Comparison of ENCODE assay signal across 20 cellular contexts in the genomic region with DNA sequence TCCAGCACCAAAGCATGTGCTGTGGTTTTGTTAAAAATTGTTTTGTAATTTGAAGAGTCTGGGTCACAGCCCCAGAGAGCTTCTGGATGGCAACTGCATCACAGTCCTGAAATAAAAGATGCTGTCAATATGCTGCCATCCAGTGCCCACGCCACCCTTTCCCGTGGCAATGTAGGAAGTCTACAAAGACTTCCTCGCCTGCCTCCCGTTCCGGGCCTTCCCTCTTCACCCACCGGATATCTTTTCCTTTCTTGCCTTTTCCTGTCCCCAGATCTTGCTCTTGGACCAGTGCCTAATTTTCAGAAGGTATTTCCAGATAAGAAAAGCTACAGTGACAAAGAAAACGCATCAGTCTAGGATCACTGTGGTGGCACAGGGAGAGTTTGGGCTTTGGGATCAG.
A peak's percentile ranks its signal among the peaks of the same experiment; 100 is the strongest.
DNase-seq lines count a peak whose midpoint lies in the region; ATAC-seq and TF ChIP-seq lines count a peak whose summit lies in the region.
"Had no signal": no experiment of that assay in that cellular context is flagged by ENCODE, and none has a peak within 500 bp of the region (broad histone marks: within the 10 kb centered on the region; RNA-seq: fewer than 3 reads in every experiment).

No MANE protein-coding gene starts in this region.

- H3K27me3 ChIP-seq in heart right ventricle (no peaks in the 10 kb centered on the region), right atrium auricular region (no peaks in the 10 kb centered on the region), psoas muscle (ENCODE audit: insufficient read depth in 3 of 3, low read length in 2 of 3) (no peaks in the 10 kb centered on the region), tibial artery (no peaks in the 10 kb centered on the region), A673 (replicated peaks; ENCODE audit: insufficient read depth, low read depth, low read length, poor library complexity) (no peaks in the 10 kb centered on the region)

- H3K4me3 ChIP-seq in heart right ventricle (no peak overlapping the region), right atrium auricular region (no peak overlapping the region), psoas muscle (no peak overlapping the region), tibial artery (no peak overlapping the region), A673 (ENCODE audit: low read depth, low read length, poor library complexity, severe bottlenecking) (no peak overlapping the region)

- TF ChIP-seq CTCF in heart right ventricle (IDR thresholded peaks at IDR 0.05), result peak in 1 of 9 donors; percentile 14
- TF ChIP-seq CTCF in right atrium auricular region (IDR thresholded peaks at IDR 0.05), result no peak
- TF ChIP-seq CTCF in psoas muscle (IDR thresholded peaks at IDR 0.05), result no peak
- no peak for TF ChIP-seq CTCF in tibial artery (IDR thresholded peaks at IDR 0.05)
- TF ChIP-seq CTCF in A673 (conservative IDR thresholded peaks at IDR 0.05; ENCODE audit: low read depth, low read length), result no peak

- H3K4me1 ChIP-seq in heart right ventricle, result peaks cover 10 to 53% (median 30%) of the 10 kb centered on the region in 9 donors
- H3K4me1 ChIP-seq in right atrium auricular region, result peaks cover 0 to 55% of the 10 kb centered on the region in 2 donors
- no peaks in the 10 kb centered on the region for H3K4me1 ChIP-seq in psoas muscle
- H3K4me1 ChIP-seq in tibial artery, result peaks cover 0 to 84% (median 25%) of the 10 kb centered on the region in 4 donors
- H3K4me1 ChIP-seq in A673 (ENCODE audit: insufficient read depth, low read length, poor library complexity, severe bottlenecking), result peaks cover 6% of the 10 kb centered on the region

- intact Hi-C loops in heart right ventricle (cut with DNase I), result no loop called here
- intact Hi-C loops in cardiac septum (cut with DNase I), result no loop called here
- intact Hi-C loops in psoas muscle (cut with DNase I), result no loop called here
- intact Hi-C loops in tibial artery (cut with DNase I; ENCODE audit: low total_unique reads), result no loop called here
- intact Hi-C loops in A673 (cut with micrococcal nuclease; ENCODE audit: unreplicated experiment), result no loop called here

- H3K36me3 ChIP-seq in heart right ventricle (no peaks in the 10 kb centered on the region), right atrium auricular region (no peaks in the 10 kb centered on the region), psoas muscle (ENCODE audit: insufficient read depth in 1 of 2, low read depth in 1 of 2) (no peaks in the 10 kb centered on the region), tibial artery (no peaks in the 10 kb centered on the region), A673 (ENCODE audit: insufficient read depth, low read length, poor library complexity, severe bottlenecking) (no peaks in the 10 kb centered on the region)

- H3K9me3 ChIP-seq in heart right ventricle, result no peaks in the 10 kb centered on the region
- H3K9me3 ChIP-seq in right atrium auricular region, result no peaks in the 10 kb centered on the region
- H3K9me3 ChIP-seq in psoas muscle, result no peaks in the 10 kb centered on the region
- H3K9me3 ChIP-seq in tibial artery, result no peaks in the 10 kb centered on the region
- H3K9me3 ChIP-seq in A673 (ENCODE audit: low read depth, low read length, poor library complexity, severe bottlenecking), result no peaks in the 10 kb centered on the region

- WGBS in heart right ventricle, 2 donors, result 37 to 43% methylated on average over 7 of the region's 7 CpGs
- 50 to 64% (median 63%) methylated on average over 7 of the region's 7 CpGs for WGBS in psoas muscle, 3 donors

- H3K27ac ChIP-seq in heart right ventricle (peak overlapping the region in 7 of 10 donors; percentile 26 to 82 (median 66)), right atrium auricular region (peak overlapping the region; percentile 74 to 85), psoas muscle (no peak overlapping the region), tibial artery (peak overlapping the region; percentile 65 to 71), A673 (ENCODE audit: low read depth, low read length, poor library complexity, severe bottlenecking) (no peak overlapping the region)

- DNase-seq in heart right ventricle, result no peak
- DNase-seq in cardiac septum (ENCODE audit: low spot score), result no peak
- peak; percentile 61 for DNase-seq in right atrium auricular region (ENCODE audit: low spot score)
- DNase-seq in psoas muscle, result no peak
- no peak for DNase-seq in tibial artery
- DNase-seq in NCI-H226, result no peak
- DNase-seq in A673 (ENCODE audit: low spot score), result no peak
- DNase-seq: 8988T; CD4-positive, CD25-positive, alpha-beta regulatory T cell; COR-L47; DMS 273 treated with DMSO at 0.1 percent for 48 hours; DND-41; KG1; NCI-H1694 treated with DMSO at 0.1 percent for 48 hours; NCI-H2107; NCI-H510A treated with DMSO at 0.1 percent for 48 hours; NCI-H82; OCI-M1 had no signal

- BruUV-seq in A673 (replicated peaks; lab: Mats Ljungman, UMichigan), result no TSS peak

- POLR2A ChIA-PET in A673 (lab: Charles Lee; ENCODE audit: low non-redundant PET), result no interaction called here

- CTCF ChIA-PET in A673 (lab: Charles Lee), result no interaction called here

- ATAC-seq in heart right ventricle (peak in 7 of 8 donors; percentile 16 to 79 (median 63)), psoas muscle (peak; percentile 79 to 88 (median 84)), HG03457 (IDR thresholded peaks at IDR 0.05; ENCODE audit: unreplicated experiment) (no peak)
- ATAC-seq: HepG2 had no signal

Comparison
In these comparisons a context has a peak if more than half of its experiments do, and no peak if none do; other contexts are left out.
1. H3K27ac ChIP-seq: peak in heart right ventricle (7 of 10), right atrium auricular region (2 of 2) and tibial artery (2 of 2); none in psoas muscle (single experiment) and A673 (single experiment).